In the genomic region with DNA sequence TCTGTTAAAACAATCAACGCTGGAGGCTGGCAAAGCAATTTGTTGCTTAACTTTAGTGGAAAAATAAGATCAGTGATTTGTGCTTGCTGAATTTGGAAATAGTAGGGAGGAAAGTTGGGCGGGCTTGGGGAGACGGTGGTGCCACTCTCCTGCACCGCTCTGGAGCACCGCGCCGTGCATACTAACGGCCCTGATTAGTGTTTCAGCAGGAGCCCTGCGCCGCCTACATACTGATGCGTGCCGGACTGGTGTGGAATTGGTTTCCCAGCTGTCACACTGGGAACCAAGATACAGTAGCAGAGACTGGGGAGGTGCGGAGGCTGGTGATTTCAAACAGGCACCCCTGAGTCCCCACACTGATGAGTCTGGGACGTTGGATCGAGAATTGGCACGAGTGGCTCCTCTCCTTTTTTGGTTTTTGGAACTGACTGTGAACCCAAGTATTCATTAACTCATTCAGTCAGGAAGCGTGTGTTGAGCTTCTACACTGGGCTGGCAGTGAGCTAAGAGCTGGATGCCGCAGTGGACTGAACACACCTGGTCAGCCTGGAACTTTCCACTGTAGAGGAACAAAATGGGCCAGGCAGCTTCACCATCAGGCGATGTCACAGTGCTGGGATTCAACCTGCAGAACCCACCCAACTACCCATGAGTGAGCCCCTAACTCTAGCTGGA, we compare ENCODE assay signal across 1 cellular context.
TF ChIP-seq lines count a peak whose summit lies in the region.

No MANE protein-coding gene starts in this region.

TF ChIP-seq in H1, 55 proteins besides CTCF, POLR2A, EP300 and RAD21:
- no peak for TF ChIP-seq TAF7 (optimal IDR thresholded peaks at IDR 0.05; ENCODE audit: borderline replicate concordance, low read depth, low read length)
- TF ChIP-seq TAF1 (IDR thresholded peaks at IDR 0.05; ENCODE audit: low read depth, low read length) = no peak
- TF ChIP-seq CREB1 (IDR thresholded peaks at IDR 0.05) = no peak
- TF ChIP-seq, protein P1, sequence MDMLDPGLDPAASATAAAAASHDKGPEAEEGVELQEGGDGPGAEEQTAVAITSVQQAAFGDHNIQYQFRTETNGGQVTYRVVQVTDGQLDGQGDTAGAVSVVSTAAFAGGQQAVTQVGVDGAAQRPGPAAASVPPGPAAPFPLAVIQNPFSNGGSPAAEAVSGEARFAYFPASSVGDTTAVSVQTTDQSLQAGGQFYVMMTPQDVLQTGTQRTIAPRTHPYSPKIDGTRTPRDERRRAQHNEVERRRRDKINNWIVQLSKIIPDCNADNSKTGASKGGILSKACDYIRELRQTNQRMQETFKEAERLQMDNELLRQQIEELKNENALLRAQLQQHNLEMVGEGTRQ (IDR thresholded peaks at IDR 0.05; ENCODE audit: low read length) = no peak
- no peak for TF ChIP-seq CTBP2 (IDR thresholded peaks at IDR 0.05; ENCODE audit: borderline replicate concordance, insufficient read depth, insufficient read length, low read length)
- TF ChIP-seq TCF12 (IDR thresholded peaks at IDR 0.05; ENCODE audit: low read depth, low read length) = no peak
- no peak for TF ChIP-seq KDM4A (IDR thresholded peaks at IDR 0.05; ENCODE audit: low read depth, low read length, severe bottlenecking)
- no peak for TF ChIP-seq BACH1 (IDR thresholded peaks at IDR 0.05; ENCODE audit: low read length)
- TF ChIP-seq NRF1 (IDR thresholded peaks at IDR 0.05; ENCODE audit: low read depth, low read length) = no peak
- TF ChIP-seq ATF3 (IDR thresholded peaks at IDR 0.05; ENCODE audit: insufficient read depth, low read depth, low read length) = no peak
- TF ChIP-seq EZH2 (IDR thresholded peaks at IDR 0.05; ENCODE audit: low read depth, low read length, severe bottlenecking) = no peak
- TF ChIP-seq GABPA (IDR thresholded peaks at IDR 0.05; ENCODE audit: borderline replicate concordance, insufficient read depth, low read length) = no peak
- no peak for TF ChIP-seq SUZ12 (IDR thresholded peaks at IDR 0.05; ENCODE audit: low read length)
- no peak for TF ChIP-seq HDAC6 (IDR thresholded peaks at IDR 0.05; ENCODE audit: low read depth, low read length)
- no peak for TF ChIP-seq JUN (IDR thresholded peaks at IDR 0.05; ENCODE audit: low read depth, low read length)
- no peak for TF ChIP-seq RFX5 (IDR thresholded peaks at IDR 0.05; ENCODE audit: borderline replicate concordance, low read depth, low read length)
